29 cellular contexts compared by ENCODE assay signal in the genomic region with DNA sequence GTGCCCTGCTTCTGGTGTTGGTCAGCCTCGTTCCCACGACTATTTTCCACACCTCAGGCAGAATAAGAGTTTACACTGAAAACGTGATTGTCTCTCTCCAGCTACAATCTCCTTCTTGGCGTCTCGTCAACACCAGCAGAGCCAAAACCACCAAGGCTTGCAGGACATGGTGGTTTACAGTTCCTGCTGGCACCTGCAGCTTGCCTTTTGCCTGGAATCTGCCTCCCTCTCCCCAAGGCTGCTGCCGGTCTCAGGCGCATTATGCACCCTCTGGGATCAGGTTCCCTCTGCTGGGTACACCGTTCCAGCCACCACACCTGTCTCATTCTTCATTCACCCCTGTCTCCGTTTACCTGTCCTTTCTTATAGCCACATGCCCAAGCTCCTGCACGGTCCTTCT.
"Had no signal": no experiment of that assay in that cellular context is flagged by ENCODE, and none has a peak within 500 bp of the region (broad histone marks: within the 10 kb centered on the region; RNA-seq: fewer than 3 reads in every experiment).

No MANE protein-coding gene starts in this region.

- H3K27me3 ChIP-seq: body of pancreas, esophagus squamous epithelium had no signal

- DNase-seq: activated CD4-positive, alpha-beta memory T cell treated with anti-CD3 and anti-CD28 coated beads, Interleukin-2, amount 10 ng/mL, durations not matched to agents 7 days and 5 days; activated CD4-positive, alpha-beta T cell treated with anti-CD3 and anti-CD28 coated beads for 1 hour; activated CD4-positive, alpha-beta T cell treated with anti-CD3 and anti-CD28 coated beads for 4 hours; activated CD4-positive, alpha-beta T cell treated with anti-CD3 and anti-CD28 coated beads, Interleukin-2, amount 10 ng/mL, durations not matched to agents 7 days and 5 days; activated CD4-positive, alpha-beta T cell treated with anti-CD3 and anti-CD28 coated beads, Interleukin-2, amount 50 U/mL, for 4 hours; activated CD8-positive, alpha-beta memory T cell treated with anti-CD3 and anti-CD28 coated beads, Interleukin-2, amount 50 U/mL, for 48 hours; activated gamma-delta T cell; activated naive CD4-positive, alpha-beta T cell treated with anti-CD3 and anti-CD28 coated beads, Interleukin-2, amount 50 U/mL, for 16 hours; activated naive CD4-positive, alpha-beta T cell treated with Interleukin-2 at 50 U/mL for 16 hours; activated T-cell treated with anti-CD3 and anti-CD28 coated beads for 4 hours; activated T-cell treated with anti-CD3 and anti-CD28 coated beads, Interleukin-2, amount 50 U/mL, for 24 hours; activated T-cell treated with anti-CD3 and anti-CD28 coated beads, Interleukin-2, amount 50 U/mL, for 72 hours; anterior cingulate cortex; body of pancreas; caudate nucleus; cortex of kidney; dermis blood vessel endothelial cell; effector CD4-positive, alpha-beta T cell; effector memory CD8-positive, alpha-beta T cell; esophagus squamous epithelium; foreskin melanocyte; T-helper 1 cell; T-helper 17 cell; T1000 had no signal

- H3K36me3 Mint-ChIP-seq: activated naive CD8-positive, alpha-beta T cell had no signal

- H3K27ac Mint-ChIP-seq: activated CD4-positive, alpha-beta memory T cell treated with anti-CD3 and anti-CD28 coated beads, Interleukin-2, amount 10 ng/mL, durations not matched to agents 7 days and 5 days; activated CD4-positive, alpha-beta T cell treated with anti-CD3 and anti-CD28 coated beads, Interleukin-2, amount 10 ng/mL, durations not matched to agents 7 days and 5 days; activated naive CD8-positive, alpha-beta T cell; activated T-cell treated with anti-CD3 and anti-CD28 coated beads, Interleukin-2, amount 50 U/mL, for 24 hours; activated T-cell treated with anti-CD3 and anti-CD28 coated beads, Interleukin-2, amount 50 U/mL, for 72 hours; effector memory CD8-positive, alpha-beta T cell; T-helper 17 cell; T-helper 2 cell treated with Interferon-gamma antibody and Interleukin-4, amounts not matched to agents 5 μg/mL and 100 μg/mL, for 36 hours; WTC11 had no signal

- H3K4me1 ChIP-seq: body of pancreas, esophagus squamous epithelium, gastroesophageal sphincter had no signal

- H3K4me3 ChIP-seq: body of pancreas, esophagus squamous epithelium, gastroesophageal sphincter had no signal

- ATAC-seq: activated T-cell treated with anti-CD3 and anti-CD28 coated beads, Interleukin-2, amount 50 U/mL, for 72 hours; body of pancreas; effector memory CD8-positive, alpha-beta T cell; gastroesophageal sphincter; T-helper 17 cell had no signal

- H3K27me3 Mint-ChIP-seq: activated CD4-positive, alpha-beta memory T cell treated with anti-CD3 and anti-CD28 coated beads, Interleukin-2, amount 10 ng/mL, durations not matched to agents 7 days and 5 days; activated CD4-positive, alpha-beta T cell treated with anti-CD3 and anti-CD28 coated beads, Interleukin-2, amount 10 ng/mL, durations not matched to agents 7 days and 5 days; activated naive CD8-positive, alpha-beta T cell; activated T-cell treated with anti-CD3 and anti-CD28 coated beads, Interleukin-2, amount 50 U/mL, for 24 hours; effector memory CD8-positive, alpha-beta T cell; T-helper 17 cell had no signal

- H3K27ac ChIP-seq: body of pancreas, epithelial cell of prostate, esophagus squamous epithelium, gastroesophageal sphincter had no signal

- H3K36me3 ChIP-seq: esophagus squamous epithelium, gastroesophageal sphincter had no signal

- H3K4me1 Mint-ChIP-seq: activated CD4-positive, alpha-beta memory T cell treated with anti-CD3 and anti-CD28 coated beads, Interleukin-2, amount 10 ng/mL, durations not matched to agents 7 days and 5 days; activated CD4-positive, alpha-beta T cell treated with anti-CD3 and anti-CD28 coated beads, Interleukin-2, amount 10 ng/mL, durations not matched to agents 7 days and 5 days; T-helper 17 cell; WTC11 had no signal

- H3K4me3 Mint-ChIP-seq: activated CD4-positive, alpha-beta memory T cell treated with anti-CD3 and anti-CD28 coated beads, Interleukin-2, amount 10 ng/mL, durations not matched to agents 7 days and 5 days; activated CD4-positive, alpha-beta T cell treated with anti-CD3 and anti-CD28 coated beads, Interleukin-2, amount 10 ng/mL, durations not matched to agents 7 days and 5 days; activated naive CD8-positive, alpha-beta T cell; activated T-cell treated with anti-CD3 and anti-CD28 coated beads, Interleukin-2, amount 50 U/mL, for 24 hours; activated T-cell treated with anti-CD3 and anti-CD28 coated beads, Interleukin-2, amount 50 U/mL, for 72 hours; effector memory CD8-positive, alpha-beta T cell; T-helper 17 cell; T-helper 2 cell treated with Interferon-gamma antibody and Interleukin-4, amounts not matched to agents 5 μg/mL and 100 μg/mL, for 36 hours; WTC11 had no signal
